10 cellular contexts compared by ENCODE assay signal in genomic region chr15:38818156-38818745, GRCh38.
DNase-seq lines count a peak whose midpoint lies in the region; TF ChIP-seq lines count a peak whose summit lies in the region.
"Had no signal": no experiment of that assay in that cellular context is flagged by ENCODE, and none has a peak within 500 bp of the region (broad histone marks: within the 10 kb centered on the region; RNA-seq: fewer than 3 reads in every experiment).

No MANE protein-coding gene starts in this region.

- H3K56ac ChIP-seq in mesendoderm (ENCODE audit: low read length), result no peak overlapping the region

- H4K8ac ChIP-seq in mesendoderm (ENCODE audit: low read depth, low read length), result no peak overlapping the region

- H3K4me2 ChIP-seq in GM23248 (ENCODE audit: unreplicated experiment), result no peak overlapping the region
- no peak overlapping the region for H3K4me2 ChIP-seq in mesendoderm (ENCODE audit: low read length)

- no peaks in the 10 kb centered on the region for H3K27me3 ChIP-seq in GM23248 (replicated peaks; ENCODE audit: insufficient read depth)
- no peaks in the 10 kb centered on the region for H3K27me3 ChIP-seq in mesendoderm (ENCODE audit: insufficient read depth, low read length, poor library complexity)
- no peaks in the 10 kb centered on the region for H3K27me3 ChIP-seq in vagina
- H3K27me3 ChIP-seq: cardiac muscle cell, esophagus squamous epithelium had no signal

- H3K79me1 ChIP-seq in mesendoderm (ENCODE audit: low read length), result no peaks in the 10 kb centered on the region

- no peak overlapping the region for H2BK15ac ChIP-seq in mesendoderm (replicated peaks; ENCODE audit: low read depth)

- DNase-seq in ACHN (peak; percentile 70), GM23248 (no peak), SK-MEL-5 (ENCODE audit: low read depth, low spot score) (peak; percentile 5), mesendoderm (peak; percentile 16), glomerular visceral epithelial cell (ENCODE audit: extremely low spot score) (no peak), vagina (ENCODE audit: extremely low spot score in 2 of 2) (no peak), T-helper 2 cell (no peak)
- no peak for DNase-seq in stimulated activated CD8-positive, alpha-beta memory T cell treated with anti-CD3 and anti-CD28 coated beads, Interleukin-4, amount 100 ng/mL, for 48 hours

- peaks cover 24% of the 10 kb centered on the region for H3F3A ChIP-seq in GM23248 (ENCODE audit: insufficient read depth)

- no peak overlapping the region for H2BK120ac ChIP-seq in mesendoderm (ENCODE audit: low read depth, low read length)

- in situ Hi-C loops in ACHN (cut with HindIII; ENCODE audit: low pct_ligation_motif_present, low pct_unique_long_range_greater_than_20kb, low sequenced_read_pairs), result no loop called here
- in situ Hi-C loops in GM23248 (cut with MboI), result no loop called here
- in situ Hi-C loops in SK-MEL-5 (cut with HindIII; ENCODE audit: low pct_unique_long_range_greater_than_20kb, low sequenced_read_pairs), result no loop called here

- H3K36me3 ChIP-seq in GM23248 (ENCODE audit: low read depth), result no peaks in the 10 kb centered on the region
- H3K36me3 ChIP-seq in mesendoderm (ENCODE audit: control insufficient read depth, insufficient read depth, low read length), result no peaks in the 10 kb centered on the region
- no peaks in the 10 kb centered on the region for H3K36me3 ChIP-seq in vagina
- H3K36me3 ChIP-seq: cardiac muscle cell, esophagus squamous epithelium had no signal

- no peaks in the 10 kb centered on the region for H4K20me1 ChIP-seq in GM23248 (ENCODE audit: insufficient read depth)

- H3K9me2 ChIP-seq in GM23248 (ENCODE audit: insufficient read depth), result no peaks in the 10 kb centered on the region

- TF ChIP-seq CTCF in vagina (IDR thresholded peaks at IDR 0.05), result no peak

- H3K4me1 ChIP-seq in GM23248 (ENCODE audit: insufficient read depth) (peaks cover 14% of the 10 kb centered on the region), mesendoderm (ENCODE audit: control insufficient read depth, low read depth, low read length) (no peaks in the 10 kb centered on the region), vagina (no peaks in the 10 kb centered on the region)

- H3K79me2 ChIP-seq in GM23248 (ENCODE audit: insufficient read depth) (no peaks in the 10 kb centered on the region), mesendoderm (ENCODE audit: control insufficient read depth, insufficient read depth, low read length) (no peaks in the 10 kb centered on the region)

- no peak overlapping the region for H3K4me3 ChIP-seq in GM23248
- no peak overlapping the region for H3K4me3 ChIP-seq in mesendoderm (ENCODE audit: low read length)
- H3K4me3 ChIP-seq in vagina, result no peak overlapping the region
- H3K4me3 ChIP-seq: cardiac muscle cell had no signal

- H3K9ac ChIP-seq in GM23248, result no peak overlapping the region
- no peak overlapping the region for H3K9ac ChIP-seq in mesendoderm (ENCODE audit: low read length)

- no peak overlapping the region for H3K4ac ChIP-seq in mesendoderm (ENCODE audit: low read depth, low read length)

- intact Hi-C loops in vagina (cut with DNase I), result loop anchor here (10.0 kb wide), 1 partner anchor 767 kb away; the partner anchor contains the start of gene THBS1

- H3K23ac ChIP-seq in mesendoderm (ENCODE audit: low read length), result no peak overlapping the region

- no peak overlapping the region for H2AK5ac ChIP-seq in mesendoderm (ENCODE audit: low read length)

- no peaks in the 10 kb centered on the region for H3K9me3 ChIP-seq in GM23248 (ENCODE audit: low read depth)
- no peaks in the 10 kb centered on the region for H3K9me3 ChIP-seq in vagina
- H3K9me3 ChIP-seq: esophagus squamous epithelium had no signal

- WGBS in GM23248 (ENCODE audit: low coverage in 1 of 2, low lambda C conversion rate in 2 of 2, missing lambda C conversion rate in 2 of 2), 2 experiments, result 74 to 77% methylated on average over 9 of the region's 9 CpGs
- WGBS in mesendoderm (ENCODE audit: extremely low coverage, insufficient coverage, low lambda C conversion rate), result no CpG with 5 or more reads among the region's 9 CpGs

- H3K27ac ChIP-seq in GM23248, result peak overlapping the region; percentile 55
- no peak overlapping the region for H3K27ac ChIP-seq in mesendoderm (ENCODE audit: low read depth, low read length)
- H3K27ac ChIP-seq in vagina, result no peak overlapping the region
- H3K27ac ChIP-seq: cardiac muscle cell, esophagus squamous epithelium had no signal

- no peak overlapping the region for H3K18ac ChIP-seq in mesendoderm (ENCODE audit: low read length)

- no peak overlapping the region for H4K5ac ChIP-seq in mesendoderm (ENCODE audit: low read length)

- no peak overlapping the region for H2BK5ac ChIP-seq in mesendoderm (ENCODE audit: low read length)

- no peak overlapping the region for H2AFZ ChIP-seq in GM23248

- TF ChIP-seq POLR2A in vagina (IDR thresholded peaks at IDR 0.05), result no peak

Comparison
In these comparisons a context has a peak if more than half of its experiments do, and no peak if none do; other contexts are left out.
1. DNase-seq: peak in ACHN (single experiment), SK-MEL-5 (single experiment) and mesendoderm (single experiment); none in GM23248 (single experiment), stimulated activated CD8-positive, alpha-beta memory T cell treated with anti-CD3 and anti-CD28 coated beads, Interleukin-4, amount 100 ng/mL, for 48 hours (single experiment), glomerular visceral epithelial cell (single experiment), vagina (0 of 2) and T-helper 2 cell (0 of 5).